In the genomic region with DNA sequence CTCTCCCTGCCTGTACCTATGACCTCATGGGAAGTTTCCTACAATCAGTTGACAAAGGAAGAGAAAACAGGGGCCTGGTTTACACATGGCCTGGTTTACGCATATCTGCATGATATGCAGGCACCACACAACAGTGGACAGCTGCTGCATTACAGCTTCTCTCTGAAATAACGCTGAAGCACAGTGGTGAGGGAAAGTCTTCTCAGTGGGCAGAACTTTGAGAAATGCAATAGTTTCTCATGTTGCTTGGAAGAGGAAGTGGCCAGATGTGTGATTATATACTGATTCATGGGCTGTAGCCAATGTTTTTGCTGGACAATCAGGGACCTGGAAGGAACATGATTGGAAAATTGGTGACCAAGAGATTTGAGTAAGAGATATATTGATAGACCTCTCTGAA, we compare ENCODE assay signal across 21 cellular contexts.
DNase-seq lines count a peak whose midpoint lies in the region; ATAC-seq and TF ChIP-seq lines count a peak whose summit lies in the region.
"Had no signal": no experiment of that assay in that cellular context is flagged by ENCODE, and none has a peak within 500 bp of the region (broad histone marks: within the 10 kb centered on the region; RNA-seq: fewer than 3 reads in every experiment).

No MANE protein-coding gene starts in this region.

- CTCF ChIA-PET in PC-3 (lab: Charles Lee), result no interaction called here

- TF ChIP-seq CTCF in NB4 (IDR thresholded peaks at IDR 0.05; ENCODE audit: low read depth, low read length) (no peak), neutrophil (IDR thresholded peaks at IDR 0.05) (peak; percentile 9), endothelial cell (IDR thresholded peaks at IDR 0.05; ENCODE audit: unreplicated experiment) (no peak), PC-3 (conservative IDR thresholded peaks at IDR 0.05; ENCODE audit: low read depth, low read length) (no peak)

- H3K4me1 ChIP-seq in neutrophil (ENCODE audit: control insufficient read depth in 1 of 2, insufficient read depth in 1 of 2, low read depth in 1 of 2, low read length in 1 of 2) (peaks cover 4 to 12% of the 10 kb centered on the region in 2 experiments), PC-3 (ENCODE audit: insufficient read depth, low read length) (no peaks in the 10 kb centered on the region)
- H3K4me1 ChIP-seq: Peyer's patch, SJCRH30 had no signal

- no peaks in the 10 kb centered on the region for H3K9me3 Mint-ChIP-seq in endothelial cell (ENCODE audit: unreplicated experiment)
- H3K9me3 Mint-ChIP-seq: GM23338 had no signal

- H3K4me2 ChIP-seq in PC-3 (ENCODE audit: low read length), result no peak overlapping the region
- H3K4me2 ChIP-seq: GM23338 had no signal

- intact Hi-C loops in PC-3 (cut with micrococcal nuclease), result no loop called here

- peak overlapping the region; percentile 53 for H3K27ac ChIP-seq in neutrophil
- no peak overlapping the region for H3K27ac ChIP-seq in PC-3 (ENCODE audit: low read length)
- H3K27ac ChIP-seq: C4-2B, Peyer's patch, SJCRH30 had no signal

- no peaks in the 10 kb centered on the region for H3K79me2 ChIP-seq in PC-3 (ENCODE audit: low read length)

- ATAC-seq in PC-3 (no peak), GM21423 (IDR thresholded peaks at IDR 0.05; ENCODE audit: unreplicated experiment) (no peak), HG02610 (IDR thresholded peaks at IDR 0.05; ENCODE audit: unreplicated experiment) (no peak)
- ATAC-seq: GM23338, HCT116, K562 had no signal

- H3K9me2 ChIP-seq in PC-3 (replicated peaks; ENCODE audit: low read length), result no peaks in the 10 kb centered on the region

- H3F3A ChIP-seq in PC-3 (ENCODE audit: low read length, unreplicated experiment), result no peaks in the 10 kb centered on the region

- no peaks in the 10 kb centered on the region for H3K9me3 ChIP-seq in neutrophil
- no peaks in the 10 kb centered on the region for H3K9me3 ChIP-seq in PC-3 (ENCODE audit: low read length)
- H3K9me3 ChIP-seq: Peyer's patch, SJCRH30 had no signal

- no peaks in the 10 kb centered on the region for H3K27me3 Mint-ChIP-seq in endothelial cell (ENCODE audit: unreplicated experiment)

- H3K4me3 Mint-ChIP-seq in endothelial cell (ENCODE audit: unreplicated experiment), result no peak overlapping the region
- H3K4me3 Mint-ChIP-seq: GM23338 had no signal

- H3K27me3 ChIP-seq in neutrophil, result no peaks in the 10 kb centered on the region
- H3K27me3 ChIP-seq in PC-3 (ENCODE audit: low read length), result no peaks in the 10 kb centered on the region
- H3K27me3 ChIP-seq: Peyer's patch, SJCRH30 had no signal

- BruUV-seq in PC-3 (replicated peaks; lab: Mats Ljungman, UMichigan), result no TSS peak

- POLR2A ChIA-PET in PC-3 (lab: Charles Lee; ENCODE audit: unreplicated experiment), result no interaction called here

- H2AFZ ChIP-seq in PC-3 (ENCODE audit: low read length), result no peak overlapping the region
- H2AFZ ChIP-seq: GM23338 had no signal

- H3K4me1 Mint-ChIP-seq in endothelial cell (ENCODE audit: unreplicated experiment), result peaks cover 10% of the 10 kb centered on the region
- H3K4me1 Mint-ChIP-seq: GM23338 had no signal

- H4K20me1 ChIP-seq in PC-3 (ENCODE audit: low read length), result no peaks in the 10 kb centered on the region

- H3K36me3 ChIP-seq in neutrophil (no peaks in the 10 kb centered on the region), PC-3 (ENCODE audit: low read depth, low read length) (no peaks in the 10 kb centered on the region)
- H3K36me3 ChIP-seq: Peyer's patch, SJCRH30 had no signal

- no peak for TF ChIP-seq POLR2A in NB4 (IDR thresholded peaks at IDR 0.05; ENCODE audit: extremely low read depth, insufficient read length)

- H3K36me3 Mint-ChIP-seq in endothelial cell (ENCODE audit: low read depth, unreplicated experiment), result no peaks in the 10 kb centered on the region

- H3K4me3 ChIP-seq in NB4 (ENCODE audit: low read depth, low read length) (no peak overlapping the region), neutrophil (ENCODE audit: low read depth in 1 of 2, low read length in 1 of 2) (no peak overlapping the region), PC-3 (ENCODE audit: low read length) (no peak overlapping the region)
- H3K4me3 ChIP-seq: GM23338, K562, Peyer's patch, SJCRH30 had no signal

- no peak overlapping the region for H3K27ac Mint-ChIP-seq in endothelial cell (ENCODE audit: unreplicated experiment)
- H3K27ac Mint-ChIP-seq: GM23338 had no signal

- H3K9ac ChIP-seq in PC-3 (ENCODE audit: low read length), result no peak overlapping the region

- DNase-seq in ELR (ENCODE audit: low read depth) (peak; percentile 17), NB4 (ENCODE audit: low read depth) (peak; percentile 8), OCI-M1 (lab: John Stamatoyannopoulos, UW) (peak; percentile 33), endothelial cell (ENCODE audit: low spot score) (no peak), PC-3 (no peak)
- DNase-seq: DMS53, MM.1S, NCI-H1694, NCI-H2081, NCI-H2171, NCI-H524 treated with DMSO at 0.1 percent for 48 hours, NCI-H82, Peyer's patch, SJCRH30 had no signal

Comparison
In these comparisons a context has a peak if more than half of its experiments do, and no peak if none do; other contexts are left out.
1. DNase-seq: peak in ELR (single experiment), NB4 (single experiment) and OCI-M1 (single experiment); none in endothelial cell (single experiment) and PC-3 (single experiment).